In the genomic region with DNA sequence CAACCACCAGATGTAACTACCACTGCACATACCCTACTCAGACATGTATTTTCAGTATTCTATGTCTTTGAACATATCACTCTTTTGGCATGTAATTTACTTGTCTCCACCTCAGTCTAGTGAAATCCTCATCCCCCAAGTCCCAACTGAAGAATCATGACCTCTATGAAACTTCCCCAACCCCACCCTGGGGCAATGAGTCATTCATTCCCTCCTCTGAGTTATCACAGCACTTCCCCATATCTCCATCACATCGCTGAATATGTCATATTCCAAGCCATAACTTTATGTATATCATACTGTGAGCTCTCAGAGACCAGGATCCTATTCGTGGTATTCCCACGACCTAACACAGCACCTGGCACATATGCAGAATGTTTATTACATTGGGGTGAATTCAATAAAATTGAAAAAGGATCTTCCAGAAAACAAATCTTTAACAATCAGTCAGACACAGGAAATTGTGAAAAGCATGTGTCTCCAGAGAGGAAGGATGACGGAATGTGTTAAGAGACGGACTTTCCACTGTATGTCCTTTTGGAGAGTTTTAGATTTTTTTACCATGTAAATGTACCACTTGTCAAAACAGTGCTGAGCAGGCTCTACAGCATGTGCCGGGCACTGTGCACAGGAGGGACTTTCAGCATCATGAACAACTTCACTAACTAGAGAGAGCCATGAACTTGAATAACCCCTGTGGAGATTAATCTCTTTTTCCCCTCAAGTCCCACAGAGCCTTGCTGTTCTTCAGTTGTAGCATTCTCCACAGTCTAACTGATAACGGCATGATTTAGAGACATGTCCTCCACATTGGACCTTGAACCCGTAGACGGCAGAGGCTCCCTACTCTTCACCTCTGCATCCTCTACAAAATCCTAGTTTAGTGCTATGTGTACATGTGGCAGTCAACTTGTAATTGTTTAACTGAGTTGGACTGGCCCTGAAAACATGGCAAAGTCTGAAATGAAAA, we compare ENCODE assay signal across 14 cellular contexts.
DNase-seq lines count a peak whose midpoint lies in the region; ATAC-seq and TF ChIP-seq lines count a peak whose summit lies in the region.
"Had no signal": no experiment of that assay in that cellular context is flagged by ENCODE, and none has a peak within 500 bp of the region (broad histone marks: within the 10 kb centered on the region; RNA-seq: fewer than 3 reads in every experiment).

No MANE protein-coding gene starts in this region.

- H3K27ac ChIP-seq in right cardiac atrium (ENCODE audit: low read length) = no peak overlapping the region
- H3K27ac ChIP-seq: upper lobe of left lung had no signal

- DNase-seq in SIG-M5 treated with dmso at 0.1 percent for 504 hours (lab: John Stamatoyannopoulos, UW; ENCODE audit: unreplicated experiment) (peak; percentile 56), SIG-M5 (lab: John Stamatoyannopoulos, UW) (no peak), adipocyte (ENCODE audit: low read depth) (no peak), right cardiac atrium (peak in 2 of 3 donors; percentile 18 to 63), stromal cell of bone marrow (ENCODE audit: low read depth) (peak; percentile 40), mucosa of gallbladder (ENCODE audit: low spot score) (no peak), GM13977 (ENCODE audit: low spot score) (no peak)
- no peak for DNase-seq in activated CD8-positive, alpha-beta memory T cell treated with anti-CD3 and anti-CD28 coated beads, Interleukin-2, amount 50 U/mL, for 4 hours
- DNase-seq: kidney, NCI-H1092 treated with DMSO at 0.1 percent for 48 hours, NCI-H510A, upper lobe of left lung had no signal

- peak overlapping the region; percentile 32 for H3K9ac ChIP-seq in adipocyte (ENCODE audit: low read length)

- WGBS in right cardiac atrium = 38% methylated on average over 9 of the region's 9 CpGs

- peak; percentile 57 to 60 for ATAC-seq in right cardiac atrium
- ATAC-seq: natural killer cell treated with Interleukin-12 subunit alpha and Interleukin-12 subunit beta and Interleukin-15 and Interleukin-18, amount 100 ng/mL, for 72 hours had no signal

- H3K4me3 ChIP-seq in adipocyte (ENCODE audit: low read length) (peak overlapping the region; percentile 39), right cardiac atrium (ENCODE audit: low read length) (no peak overlapping the region)
- H3K4me3 ChIP-seq: coronary artery, upper lobe of left lung had no signal

- H3K9me3 ChIP-seq in adipocyte (ENCODE audit: control insufficient read depth, low read length) (no peaks in the 10 kb centered on the region), right cardiac atrium (ENCODE audit: control insufficient read depth, low read length) (no peaks in the 10 kb centered on the region)
- H3K9me3 ChIP-seq: upper lobe of left lung had no signal

- intact Hi-C loops in right cardiac atrium (cut with DNase I) = no loop called here

- no peaks in the 10 kb centered on the region for H3K36me3 ChIP-seq in adipocyte (ENCODE audit: control insufficient read depth, insufficient read depth, low read length, severe bottlenecking)
- H3K36me3 ChIP-seq: upper lobe of left lung had no signal

- no peaks in the 10 kb centered on the region for H3K27me3 ChIP-seq in adipocyte (replicated peaks; ENCODE audit: control insufficient read depth, insufficient read depth, low read length)
- no peaks in the 10 kb centered on the region for H3K27me3 ChIP-seq in right cardiac atrium (ENCODE audit: control insufficient read depth, insufficient read depth)
- H3K27me3 ChIP-seq: upper lobe of left lung had no signal

- peaks cover 35% of the 10 kb centered on the region for H3K4me1 ChIP-seq in adipocyte (ENCODE audit: control insufficient read depth, insufficient read depth, low read length)
- peaks cover 4% of the 10 kb centered on the region for H3K4me1 ChIP-seq in right cardiac atrium (ENCODE audit: control insufficient read depth, insufficient read depth, low read length)
- H3K4me1 ChIP-seq: upper lobe of left lung had no signal

- no peak for TF ChIP-seq CTCF in GM13977 (IDR thresholded peaks at IDR 0.05; ENCODE audit: extremely low read depth, insufficient read depth, missing control alignments)

- in situ Hi-C loops in GM13977 (cut with MboI; ENCODE audit: low pct_unique_long_range_greater_than_20kb, low sequenced_read_pairs, unreplicated experiment) = no loop called here

Comparison
In these comparisons a context has a peak if more than half of its experiments do, and no peak if none do; other contexts are left out.
1. DNase-seq: peak in SIG-M5 treated with dmso at 0.1 percent for 504 hours (single experiment), right cardiac atrium (2 of 3) and stromal cell of bone marrow (single experiment); none in SIG-M5 (single experiment), adipocyte (single experiment), mucosa of gallbladder (single experiment), GM13977 (single experiment) and activated CD8-positive, alpha-beta memory T cell treated with anti-CD3 and anti-CD28 coated beads, Interleukin-2, amount 50 U/mL, for 4 hours (single experiment).